Comparison of ENCODE assay signal across 20 cellular contexts in the genomic region with DNA sequence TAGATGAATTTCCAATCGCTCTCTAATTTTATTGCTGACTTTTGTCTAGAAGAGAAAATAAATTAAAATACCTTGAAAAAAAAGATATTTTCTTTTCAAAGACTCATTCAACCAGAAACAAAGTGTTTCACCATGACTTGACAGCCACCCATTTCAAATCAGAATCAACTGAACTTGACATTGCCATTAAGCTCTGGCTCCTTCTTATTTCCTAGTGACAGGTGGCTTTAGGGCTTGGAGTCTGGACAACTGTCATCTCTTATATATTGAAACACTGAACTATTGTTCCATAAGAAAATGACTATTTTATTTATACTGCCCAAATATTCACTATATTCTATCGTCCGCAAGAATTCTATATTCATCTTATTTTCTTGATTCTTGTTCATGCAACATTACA.
DNase-seq lines count a peak whose midpoint lies in the region; ATAC-seq and TF ChIP-seq lines count a peak whose summit lies in the region.
"Had no signal": no experiment of that assay in that cellular context is flagged by ENCODE, and none has a peak within 500 bp of the region (broad histone marks: within the 10 kb centered on the region; RNA-seq: fewer than 3 reads in every experiment).

No MANE protein-coding gene starts in this region.

- H3K9me3 ChIP-seq in neural cell (ENCODE audit: low read length) = peaks cover 5% of the 10 kb centered on the region
- H3K9me3 ChIP-seq in Peyer's patch = peaks cover 0 to 3% (median 0%) of the 10 kb centered on the region in 4 donors

- no peak overlapping the region for H3K27ac Mint-ChIP-seq in progenitor cell of endocrine pancreas
- H3K27ac Mint-ChIP-seq: B cell; CD4-positive, alpha-beta T cell; CD8-positive, alpha-beta T cell had no signal

- TF ChIP-seq CTCF in neural cell (IDR thresholded peaks at IDR 0.05; ENCODE audit: poor library complexity, severe bottlenecking) = no peak
- TF ChIP-seq CTCF in Peyer's patch (IDR thresholded peaks at IDR 0.05) = no peak
- no peak for TF ChIP-seq CTCF in progenitor cell of endocrine pancreas (IDR thresholded peaks at IDR 0.05; ENCODE audit: unreplicated experiment)

- no peaks in the 10 kb centered on the region for H3K27me3 Mint-ChIP-seq in progenitor cell of endocrine pancreas
- H3K27me3 Mint-ChIP-seq: CD4-positive, alpha-beta T cell had no signal

- H3K36me3 ChIP-seq in neural cell (ENCODE audit: insufficient read depth, low read length) (no peaks in the 10 kb centered on the region), Peyer's patch (no peaks in the 10 kb centered on the region)
- H3K36me3 ChIP-seq: BLaER1 treated with 17β-estradiol and CSF1 and Interleukin-3, amounts not matched to agents 10 nM and 100 nM had no signal

- no peaks in the 10 kb centered on the region for H4K20me1 ChIP-seq in neural cell (ENCODE audit: insufficient read depth)
- H4K20me1 ChIP-seq: BLaER1 treated with 17β-estradiol and CSF1 and Interleukin-3, amounts not matched to agents 10 nM and 100 nM had no signal

- no peak overlapping the region for H3K4me3 Mint-ChIP-seq in progenitor cell of endocrine pancreas (ENCODE audit: low read depth)
- H3K4me3 Mint-ChIP-seq: B cell; CD4-positive, alpha-beta T cell; CD8-positive, alpha-beta T cell had no signal

- peaks cover 5% of the 10 kb centered on the region for H3K9me3 Mint-ChIP-seq in progenitor cell of endocrine pancreas (ENCODE audit: low read depth)
- H3K9me3 Mint-ChIP-seq: CD4-positive, alpha-beta T cell had no signal

- no peak overlapping the region for H3K4me2 ChIP-seq in neural cell (ENCODE audit: low read length)
- H3K4me2 ChIP-seq: A549; BLaER1 treated with 17β-estradiol and CSF1 and Interleukin-3, amounts not matched to agents 10 nM and 100 nM had no signal

- DNase-seq in NCI-H2171 treated with DMSO at 0.1 percent for 48 hours (lab: John Stamatoyannopoulos, UW) = peak; percentile 2
- DNase-seq in NCI-H2171 (lab: John Stamatoyannopoulos, UW) = no peak
- peak; percentile 35 to 70 for DNase-seq in cerebellar nuclear complex (lab: John Stamatoyannopoulos, UW)
- DNase-seq in Peyer's patch = no peak
- no peak for DNase-seq in progenitor cell of endocrine pancreas (ENCODE audit: low spot score, unreplicated experiment)
- DNase-seq: AML-193; Caco-2; Calu3; CD4-positive, alpha-beta T cell; CD8-positive, alpha-beta T cell; DMS79 treated with DMSO at 0.1 percent for 48 hours; GDM1 had no signal

- no peak for TF ChIP-seq RAD21 in neural cell (conservative IDR thresholded peaks at IDR 0.05)

- H2AFZ ChIP-seq in neural cell (ENCODE audit: low read depth, low read length) = no peak overlapping the region

- no peak for TF ChIP-seq POLR2A in Peyer's patch (IDR thresholded peaks at IDR 0.05)

- H3K36me3 Mint-ChIP-seq in progenitor cell of endocrine pancreas (ENCODE audit: insufficient read depth) = peaks cover 1% of the 10 kb centered on the region
- H3K36me3 Mint-ChIP-seq: CD8-positive, alpha-beta T cell had no signal

- H3K4me1 ChIP-seq in Peyer's patch = no peaks in the 10 kb centered on the region
- H3K4me1 ChIP-seq: A549; BLaER1 treated with 17β-estradiol and CSF1 and Interleukin-3, amounts not matched to agents 10 nM and 100 nM; Caco-2 had no signal

- no peaks in the 10 kb centered on the region for H3K79me2 ChIP-seq in neural cell (replicated peaks; ENCODE audit: insufficient read depth, low read length)

- H3K27me3 ChIP-seq in neural cell (ENCODE audit: insufficient read depth, low read depth, low read length) = no peaks in the 10 kb centered on the region
- H3K27me3 ChIP-seq in Peyer's patch = no peaks in the 10 kb centered on the region
- H3K27me3 ChIP-seq: BLaER1 treated with 17β-estradiol and CSF1 and Interleukin-3, amounts not matched to agents 10 nM and 100 nM had no signal

- no peaks in the 10 kb centered on the region for H3K4me1 Mint-ChIP-seq in progenitor cell of endocrine pancreas (ENCODE audit: low read depth)
- H3K4me1 Mint-ChIP-seq: B cell had no signal

- no peak overlapping the region for H3K9ac ChIP-seq in neural cell (ENCODE audit: low read length)
- H3K9ac ChIP-seq: BLaER1 treated with 17β-estradiol and CSF1 and Interleukin-3, amounts not matched to agents 10 nM and 100 nM had no signal

- H3K27ac ChIP-seq in neural cell (ENCODE audit: low read length) (peak overlapping the region; percentile 2), Peyer's patch (no peak overlapping the region)
- H3K27ac ChIP-seq: 22Rv1; A549; BLaER1 treated with 17β-estradiol and CSF1 and Interleukin-3, amounts not matched to agents 10 nM and 100 nM; C4-2B had no signal

- H3K4me3 ChIP-seq in neural cell (ENCODE audit: low read length) (no peak overlapping the region), Peyer's patch (no peak overlapping the region)
- H3K4me3 ChIP-seq: A549; BLaER1 treated with 17β-estradiol and CSF1 and Interleukin-3, amounts not matched to agents 10 nM and 100 nM; GM12878 had no signal

- no peak for ATAC-seq in esophagus mucosa
- ATAC-seq: A549; CD8-positive, alpha-beta T cell; GM12878 had no signal

- H3K9me2 ChIP-seq in neural cell (ENCODE audit: insufficient read depth, low read length) = no peaks in the 10 kb centered on the region

- H3F3A ChIP-seq in neural cell (ENCODE audit: insufficient read depth, low read length, poor library complexity, severe bottlenecking) = no peaks in the 10 kb centered on the region

- peak; percentile 39 for TF ChIP-seq EP300 in neural cell (conservative IDR thresholded peaks at IDR 0.05; ENCODE audit: poor library complexity, severe bottlenecking)

TF ChIP-seq in neural cell, 6 proteins besides CTCF, POLR2A, EP300 and RAD21:
- TF ChIP-seq, protein P1, sequence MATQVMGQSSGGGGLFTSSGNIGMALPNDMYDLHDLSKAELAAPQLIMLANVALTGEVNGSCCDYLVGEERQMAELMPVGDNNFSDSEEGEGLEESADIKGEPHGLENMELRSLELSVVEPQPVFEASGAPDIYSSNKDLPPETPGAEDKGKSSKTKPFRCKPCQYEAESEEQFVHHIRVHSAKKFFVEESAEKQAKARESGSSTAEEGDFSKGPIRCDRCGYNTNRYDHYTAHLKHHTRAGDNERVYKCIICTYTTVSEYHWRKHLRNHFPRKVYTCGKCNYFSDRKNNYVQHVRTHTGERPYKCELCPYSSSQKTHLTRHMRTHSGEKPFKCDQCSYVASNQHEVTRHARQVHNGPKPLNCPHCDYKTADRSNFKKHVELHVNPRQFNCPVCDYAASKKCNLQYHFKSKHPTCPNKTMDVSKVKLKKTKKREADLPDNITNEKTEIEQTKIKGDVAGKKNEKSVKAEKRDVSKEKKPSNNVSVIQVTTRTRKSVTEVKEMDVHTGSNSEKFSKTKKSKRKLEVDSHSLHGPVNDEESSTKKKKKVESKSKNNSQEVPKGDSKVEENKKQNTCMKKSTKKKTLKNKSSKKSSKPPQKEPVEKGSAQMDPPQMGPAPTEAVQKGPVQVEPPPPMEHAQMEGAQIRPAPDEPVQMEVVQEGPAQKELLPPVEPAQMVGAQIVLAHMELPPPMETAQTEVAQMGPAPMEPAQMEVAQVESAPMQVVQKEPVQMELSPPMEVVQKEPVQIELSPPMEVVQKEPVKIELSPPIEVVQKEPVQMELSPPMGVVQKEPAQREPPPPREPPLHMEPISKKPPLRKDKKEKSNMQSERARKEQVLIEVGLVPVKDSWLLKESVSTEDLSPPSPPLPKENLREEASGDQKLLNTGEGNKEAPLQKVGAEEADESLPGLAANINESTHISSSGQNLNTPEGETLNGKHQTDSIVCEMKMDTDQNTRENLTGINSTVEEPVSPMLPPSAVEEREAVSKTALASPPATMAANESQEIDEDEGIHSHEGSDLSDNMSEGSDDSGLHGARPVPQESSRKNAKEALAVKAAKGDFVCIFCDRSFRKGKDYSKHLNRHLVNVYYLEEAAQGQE (IDR thresholded peaks at IDR 0.05; ENCODE audit: borderline replicate concordance) = no peak
- TF ChIP-seq EZH2 (IDR thresholded peaks at IDR 0.05; ENCODE audit: borderline replicate concordance, insufficient read depth, low read length, poor library complexity, severe bottlenecking) (no peak), POLR2AphosphoS5 (IDR thresholded peaks at IDR 0.05) (no peak), TAF1 (IDR thresholded peaks at IDR 0.05; ENCODE audit: low read depth) (no peak), MXI1 (conservative IDR thresholded peaks at IDR 0.05; ENCODE audit: poor library complexity, severe bottlenecking) (no peak), SMC3 (conservative IDR thresholded peaks at IDR 0.05; ENCODE audit: poor library complexity) (no peak)

Comparison
In these comparisons a context has a peak if more than half of its experiments do, and no peak if none do; other contexts are left out.
1. DNase-seq: peak in NCI-H2171 treated with DMSO at 0.1 percent for 48 hours (single experiment) and cerebellar nuclear complex (2 of 2); none in NCI-H2171 (single experiment), Peyer's patch (0 of 3) and progenitor cell of endocrine pancreas (single experiment).